In genomic region chr3:185759523-185759922, GRCh38 we compare ENCODE assay signal across 31 cellular contexts.
DNase-seq lines count a peak whose midpoint lies in the region; ATAC-seq, FAIRE-seq and TF ChIP-seq lines count a peak whose summit lies in the region.
"Had no signal": no experiment of that assay in that cellular context is flagged by ENCODE, and none has a peak within 500 bp of the region (broad histone marks: within the 10 kb centered on the region; RNA-seq: fewer than 3 reads in every experiment).

No MANE protein-coding gene starts in this region.

- ATAC-seq in K562 (peak; percentile 45), psoas muscle (peak; percentile 42 to 95 (median 91))
- ATAC-seq: activated CD4-positive, alpha-beta T cell treated with anti-CD3 and anti-CD28 coated beads for 36 hours; activated naive CD4-positive, alpha-beta T cell treated with anti-CD3 and anti-CD28 coated beads, Interleukin-2, amount 50 U/mL, for 72 hours; Panc1; stimulated activated naive CD8-positive, alpha-beta T cell treated with anti-CD3 and anti-CD28 coated beads, Interleukin-15, Interleukin-2, amounts not matched to agents 100 U/mL and 50 U/mL, for 24 hours had no signal

- no peaks in the 10 kb centered on the region for H3K27me3 Mint-ChIP-seq in Caco-2 (ENCODE audit: insufficient read depth, unreplicated experiment)

- no peak for FAIRE-seq in K562 (lab: Jason Lieb, UNC)
- FAIRE-seq: colon, GM18507, GM19239, H54, small intestine had no signal

- in situ Hi-C loops in GM23248 (cut with MboI) = no loop called here
- in situ Hi-C loops in K562 (cut with MboI) = no loop called here

- peaks cover 100% of the 10 kb centered on the region for H3K79me2 ChIP-seq in GM23248 (ENCODE audit: insufficient read depth)
- H3K79me2 ChIP-seq in K562 (ENCODE audit: control insufficient read depth, insufficient read depth, low read length) = peaks cover 88% of the 10 kb centered on the region

- no peaks in the 10 kb centered on the region for H3K9me2 ChIP-seq in GM23248 (ENCODE audit: insufficient read depth)

- peaks cover 16% of the 10 kb centered on the region for H3K4me1 Mint-ChIP-seq in Caco-2 (ENCODE audit: low read depth, unreplicated experiment)
- H3K4me1 Mint-ChIP-seq: activated CD4-positive, alpha-beta T cell treated with anti-CD3 and anti-CD28 coated beads for 36 hours had no signal

- H3F3A ChIP-seq in GM23248 (ENCODE audit: insufficient read depth) = peaks cover 11% of the 10 kb centered on the region

- no peak overlapping the region for H3K4me3 ChIP-seq in GM23248
- no peak overlapping the region for H3K4me3 ChIP-seq in K562
- peak overlapping the region; percentile 45 for H3K4me3 ChIP-seq in psoas muscle
- no peak overlapping the region for H3K4me3 ChIP-seq in Caco-2 (ENCODE audit: low read depth, low read length)
- no peak overlapping the region for H3K4me3 ChIP-seq in spleen

- CTCF ChIA-PET in K562 (lab: Yijun Ruan, JAX; ENCODE audit: low intra/inter-chr PET ratio) = no interaction called here
- CTCF ChIA-PET in Caco-2 (lab: Charles Lee) = interaction anchor here (1.0 to 1.4 kb wide), 2 partner anchors 9 kb away, joined by 4 to 6 read pairs; no protein-coding TSS in a partner anchor

- H3K27me3 ChIP-seq in GM23248 (replicated peaks; ENCODE audit: insufficient read depth) = no peaks in the 10 kb centered on the region
- H3K27me3 ChIP-seq in K562 (ENCODE audit: control insufficient read depth in 2 of 2, insufficient read depth in 2 of 2, low read length in 2 of 2) = no peaks in the 10 kb centered on the region; a peak in 1 of 5 replicates
- H3K27me3 ChIP-seq in psoas muscle (ENCODE audit: insufficient read depth in 3 of 3, low read length in 2 of 3) = no peaks in the 10 kb centered on the region
- H3K27me3 ChIP-seq in Caco-2 (replicated peaks; ENCODE audit: control insufficient read depth, insufficient read depth, low read length) = no peaks in the 10 kb centered on the region
- H3K27me3 ChIP-seq in spleen (replicated peaks in 1 of 7) = peaks cover 0 to 5% (median 0%) of the 10 kb centered on the region in 7 donors

- intact Hi-C loops in K562 (cut with micrococcal nuclease) = no loop called here
- intact Hi-C loops in psoas muscle (cut with DNase I) = no loop called here
- intact Hi-C loops in Caco-2 (cut with micrococcal nuclease; ENCODE audit: unreplicated experiment) = no loop called here
- intact Hi-C loops in spleen (cut with DNase I; ENCODE audit: low total_unique reads) = no loop called here

- H3K36me3 Mint-ChIP-seq in Caco-2 (ENCODE audit: insufficient read depth, unreplicated experiment) = peaks cover 16% of the 10 kb centered on the region

- TF ChIP-seq EP300 in K562 (IDR thresholded peaks at IDR 0.05; ENCODE audit: low read length) = no peak

- DNase-seq in GM23248 (no peak), K562 (ENCODE audit: extremely low read depth in 1 of 4, low spot score in 3 of 4) (peak in 2 of 4 experiments; percentile 39 to 55), left kidney (ENCODE audit: low read depth, low spot score) (peak; percentile 41), psoas muscle (no peak), Caco-2 (no peak), GM19240 (ENCODE audit: insufficient read length, low spot score) (no peak), spleen (no peak)
- no peak for DNase-seq in activated CD4-positive, alpha-beta T cell treated with anti-CD3 and anti-CD28 coated beads for 48 hours
- DNase-seq: activated CD4-positive, alpha-beta T cell treated with anti-CD3 and anti-CD28 coated beads for 36 hours; anterior cingulate cortex; CD4-positive, alpha-beta T cell; effector memory CD4-positive, alpha-beta T cell; erythroblast; glutamatergic neuron; islet precursor cell; midbrain; NCI-H1436 treated with DMSO at 0.1 percent for 48 hours; NCI-H345; NCI-H69; SHP77; stimulated activated CD4-positive, alpha-beta T cell treated with anti-CD3 and anti-CD28 coated beads, Interleukin-1b, Interleukin-23, amount 100 ng/mL, for 48 hours; stimulated activated naive CD8-positive, alpha-beta T cell treated with anti-CD3 and anti-CD28 coated beads, Interleukin-15, Interleukin-2, amounts not matched to agents 100 U/mL and 50 U/mL, for 24 hours had no signal

- H3K9ac ChIP-seq in GM23248 = 0 out of 2 replicates have a peak overlapping the region, but pooled peaks have one; percentile 59
- peak overlapping the region in 1 of 2 experiments; percentile 5; a peak in 1 of 4 replicates for H3K9ac ChIP-seq in K562 (ENCODE audit: insufficient read depth in 1 of 2, low read depth in 2 of 2, low read length in 2 of 2)
- H3K9ac ChIP-seq: KMS-11 had no signal

- H3K36me3 ChIP-seq in GM23248 (ENCODE audit: low read depth) (peaks cover 18% of the 10 kb centered on the region), K562 (ENCODE audit: control insufficient read depth, insufficient read depth, low read length) (peaks cover 20% of the 10 kb centered on the region), psoas muscle (ENCODE audit: insufficient read depth in 1 of 2, low read depth in 1 of 2) (no peaks in the 10 kb centered on the region), Caco-2 (ENCODE audit: control insufficient read depth, insufficient read depth, low read length) (no peaks in the 10 kb centered on the region; the same call in 1 of the 2 replicates), spleen (no peaks in the 10 kb centered on the region)

- TF ChIP-seq POLR2A in K562 (conservative IDR thresholded peaks at IDR 0.05) (no peak), spleen (IDR thresholded peaks at IDR 0.05) (no peak)

- no TSS peak for BruUV-seq in K562 (replicated peaks; lab: Mats Ljungman, UMichigan)
- BruUV-seq in Caco-2 (replicated peaks; lab: Mats Ljungman, UMichigan) = no TSS peak

- peak overlapping the region; percentile 35; the same call in 1 of the 2 replicates for H3K27ac ChIP-seq in GM23248
- H3K27ac ChIP-seq in K562 (ENCODE audit: extremely low read depth, low read depth, low read length) = no peak overlapping the region
- peak overlapping the region; percentile 70 for H3K27ac ChIP-seq in psoas muscle
- no peak overlapping the region for H3K27ac ChIP-seq in spleen
- H3K27ac ChIP-seq: HL-60, KMS-11 had no signal

- no peak overlapping the region for H3K4me3 Mint-ChIP-seq in Caco-2 (ENCODE audit: unreplicated experiment)
- H3K4me3 Mint-ChIP-seq: activated CD4-positive, alpha-beta T cell treated with anti-CD3 and anti-CD28 coated beads for 36 hours; CD4-positive, alpha-beta T cell had no signal

- H3K9me3 ChIP-seq in GM23248 (ENCODE audit: low read depth) = no peaks in the 10 kb centered on the region
- no peaks in the 10 kb centered on the region; the same call in 1 of the 2 replicates for H3K9me3 ChIP-seq in K562 (replicated peaks; ENCODE audit: control insufficient read depth, insufficient read depth, low read depth, low read length)
- H3K9me3 ChIP-seq in psoas muscle = peaks cover 5% of the 10 kb centered on the region
- H3K9me3 ChIP-seq in Caco-2 = no peaks in the 10 kb centered on the region
- peaks cover 0 to 14% (median 9%) of the 10 kb centered on the region in 8 donors for H3K9me3 ChIP-seq in spleen

- H2AFZ ChIP-seq in GM23248 (no peak overlapping the region), K562 (ENCODE audit: low read depth, low read length) (no peak overlapping the region)

- peaks cover 65% of the 10 kb centered on the region for H3K4me1 ChIP-seq in GM23248 (ENCODE audit: insufficient read depth)
- peaks cover 15 to 48% of the 10 kb centered on the region in 2 experiments for H3K4me1 ChIP-seq in K562 (replicated peaks in 1 of 2; ENCODE audit: control insufficient read depth in 2 of 2, insufficient read depth in 2 of 2, low read length in 2 of 2)
- H3K4me1 ChIP-seq in psoas muscle = peaks cover 36% of the 10 kb centered on the region
- H3K4me1 ChIP-seq in Caco-2 = no peaks in the 10 kb centered on the region
- H3K4me1 ChIP-seq in spleen = peaks cover 0 to 15% (median 9%) of the 10 kb centered on the region in 6 donors

- no peak overlapping the region for H3K27ac Mint-ChIP-seq in Caco-2 (ENCODE audit: unreplicated experiment)
- H3K27ac Mint-ChIP-seq: activated CD4-positive, alpha-beta T cell treated with anti-CD3 and anti-CD28 coated beads for 36 hours; activated naive CD4-positive, alpha-beta T cell treated with anti-CD3 and anti-CD28 coated beads, Interleukin-2, amount 50 U/mL, for 72 hours; CD4-positive, alpha-beta T cell had no signal

- H3K9me3 Mint-ChIP-seq in Caco-2 (ENCODE audit: unreplicated experiment) = peaks cover 13% of the 10 kb centered on the region

- H3K9me1 ChIP-seq in K562 (ENCODE audit: control insufficient read depth, insufficient read depth, low read length) = no peaks in the 10 kb centered on the region

- H4K20me1 ChIP-seq in GM23248 (ENCODE audit: insufficient read depth) (peaks cover 49% of the 10 kb centered on the region), K562 (replicated peaks; ENCODE audit: control insufficient read depth, insufficient read depth, low read length) (peaks cover 16% of the 10 kb centered on the region; the same call in 1 of the 2 replicates)

- TF ChIP-seq RAD21 in K562 (CRISPR knock-in tag; conservative IDR thresholded peaks at IDR 0.05 in 1 of 2, IDR thresholded peaks at IDR 0.05 in 1 of 2) = no peak

- 94 to 96% methylated on average over 6 of the region's 6 CpGs for WGBS in GM23248 (ENCODE audit: low coverage in 1 of 2, low lambda C conversion rate in 2 of 2, missing lambda C conversion rate in 2 of 2), 2 experiments
- 56% methylated on average over 6 of the region's 6 CpGs for WGBS in K562 (ENCODE audit: insufficient coverage, low coverage, missing lambda C conversion rate)
- 47 to 61% (median 53%) methylated on average over 6 of the region's 6 CpGs for WGBS in psoas muscle, 3 donors
- 89 to 96% (median 94%) methylated on average over 6 of the region's 6 CpGs for WGBS in spleen, 5 donors

- peak overlapping the region; percentile 78 for H3K4me2 ChIP-seq in GM23248 (ENCODE audit: unreplicated experiment)
- 0 out of 2 replicates have a peak overlapping the region, but pooled peaks have one; percentile 9 for H3K4me2 ChIP-seq in K562 (ENCODE audit: insufficient read depth, low read length)
- H3K4me2 ChIP-seq: KMS-11 had no signal

- POLR2A ChIA-PET in K562 (lab: Yijun Ruan, JAX) = interaction anchor here (1.5 kb wide), 1 partner anchor 10 kb away, joined by 6 read pairs; no protein-coding TSS in a partner anchor
- POLR2A ChIA-PET in Caco-2 (lab: Charles Lee) = no interaction called here

- TF ChIP-seq CTCF in K562 (IDR thresholded peaks at IDR 0.05 in 2 of 3, conservative IDR thresholded peaks at IDR 0.05 in 1 of 3; ENCODE audit: insufficient read depth in 2 of 3, low read depth in 1 of 3, low read length in 3 of 3) (no peak), psoas muscle (IDR thresholded peaks at IDR 0.05) (no peak), Caco-2 (IDR thresholded peaks at IDR 0.05; ENCODE audit: insufficient read depth in 1 of 2, low read depth in 1 of 2, low read length in 1 of 2, severe bottlenecking in 1 of 2, unreplicated experiment in 1 of 2) (no peak), spleen (IDR thresholded peaks at IDR 0.05 in 8 of 11, conservative IDR thresholded peaks at IDR 0.05 in 3 of 11) (no peak)

TF ChIP-seq in K562, 482 proteins besides CTCF, POLR2A, EP300 and RAD21 (continues in another document):
- TF ChIP-seq OTX1 (CRISPR knock-in tag; IDR thresholded peaks at IDR 0.05) (no peak), TFAM (CRISPR knock-in tag; conservative IDR thresholded peaks at IDR 0.05) (no peak), ZNF717 (CRISPR knock-in tag; IDR thresholded peaks at IDR 0.05) (no peak), KAT8 (IDR thresholded peaks at IDR 0.05; ENCODE audit: low read depth) (no peak)

Comparison
In these comparisons a context has a peak if more than half of its experiments do, and no peak if none do; other contexts are left out.
1. H3K27ac ChIP-seq: peak in GM23248 (single experiment) and psoas muscle (single experiment); none in K562 (single experiment) and spleen (0 of 8).